Comparison of ENCODE assay signal across 1 cellular context in genomic region chr4:87422104-87423052, GRCh38.
A peak's percentile ranks its signal among the peaks of the same experiment; 100 is the strongest.
TF ChIP-seq lines count a peak whose summit lies in the region.

NUDT9 (plus strand) TSS chr4:87422573; CDS start chr4:87422906, 333 bp downstream.

TF ChIP-seq in HepG2, 621 proteins besides CTCF, POLR2A, EP300 and RAD21 (continued from another document and continues in another):
- TF ChIP-seq, protein P1, sequence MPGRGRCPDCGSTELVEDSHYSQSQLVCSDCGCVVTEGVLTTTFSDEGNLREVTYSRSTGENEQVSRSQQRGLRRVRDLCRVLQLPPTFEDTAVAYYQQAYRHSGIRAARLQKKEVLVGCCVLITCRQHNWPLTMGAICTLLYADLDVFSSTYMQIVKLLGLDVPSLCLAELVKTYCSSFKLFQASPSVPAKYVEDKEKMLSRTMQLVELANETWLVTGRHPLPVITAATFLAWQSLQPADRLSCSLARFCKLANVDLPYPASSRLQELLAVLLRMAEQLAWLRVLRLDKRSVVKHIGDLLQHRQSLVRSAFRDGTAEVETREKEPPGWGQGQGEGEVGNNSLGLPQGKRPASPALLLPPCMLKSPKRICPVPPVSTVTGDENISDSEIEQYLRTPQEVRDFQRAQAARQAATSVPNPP (CRISPR knock-in tag; IDR thresholded peaks at IDR 0.05) = peak; percentile 67; the same call in 1 of the 2 replicates
- TF ChIP-seq SIX1 (CRISPR knock-in tag; IDR thresholded peaks at IDR 0.05; ENCODE audit: borderline replicate concordance) (no peak; the same call in 1 of the 2 replicates), ZNF256 (CRISPR knock-in tag; conservative IDR thresholded peaks at IDR 0.05) (peak; percentile 89; the same call in 1 of the 2 replicates), ZNF773 (CRISPR knock-in tag; IDR thresholded peaks at IDR 0.05; ENCODE audit: borderline replicate concordance) (peak; percentile 94; the same call in 1 of the 2 replicates), CBFB (CRISPR knock-in tag; IDR thresholded peaks at IDR 0.05) (peak; percentile 73; the same call in 1 of the 2 replicates), SPEN (CRISPR knock-in tag; IDR thresholded peaks at IDR 0.05; ENCODE audit: low read depth) (peak; percentile 89), IKZF4 (CRISPR knock-in tag; IDR thresholded peaks at IDR 0.05; ENCODE audit: borderline replicate concordance, low read depth, not compliant biosample characterization) (peak; percentile 91), DR1 (CRISPR knock-in tag; IDR thresholded peaks at IDR 0.05) (no peak), ZFX (CRISPR knock-in tag; IDR thresholded peaks at IDR 0.05; ENCODE audit: low read depth) (peak; percentile 85), FOXC1 (CRISPR knock-in tag; IDR thresholded peaks at IDR 0.05; ENCODE audit: borderline replicate concordance) (peak; percentile 94; the same call in 1 of the 2 replicates), ZNF749 (CRISPR knock-in tag; IDR thresholded peaks at IDR 0.05; ENCODE audit: borderline replicate concordance) (peak; percentile 90; the same call in 1 of the 2 replicates), HMGA1 (CRISPR knock-in tag; conservative IDR thresholded peaks at IDR 0.05) (no peak), GPN1 (CRISPR knock-in tag; IDR thresholded peaks at IDR 0.05; ENCODE audit: borderline replicate concordance) (no peak), ELF1 (CRISPR knock-in tag; IDR thresholded peaks at IDR 0.05) (peak; percentile 81), ZNF563 (CRISPR knock-in tag; IDR thresholded peaks at IDR 0.05) (0 out of 2 replicates have a peak, but pooled peaks have one; percentile 32), ZNF768 (CRISPR knock-in tag; IDR thresholded peaks at IDR 0.05) (no peak), THAP8 (CRISPR knock-in tag; IDR thresholded peaks at IDR 0.05; ENCODE audit: borderline replicate concordance) (peak; percentile 56; the same call in 1 of the 2 replicates), SRSF9 (IDR thresholded peaks at IDR 0.05; ENCODE audit: borderline replicate concordance, insufficient read depth, low read depth, low read length, poor library complexity, severe bottlenecking) (no peak), EZH2 (conservative IDR thresholded peaks at IDR 0.05; ENCODE audit: low read depth, low read length) (no peak), ZNF263 (CRISPR knock-in tag; IDR thresholded peaks at IDR 0.05) (peak; percentile 75; the same call in 1 of the 2 replicates), HMG20B (CRISPR knock-in tag; conservative IDR thresholded peaks at IDR 0.05) (peak; percentile 36; the same call in 1 of the 2 replicates), NONO (IDR thresholded peaks at IDR 0.05) (no peak), NONO (CRISPR knock-in tag; conservative IDR thresholded peaks at IDR 0.05) (peak; percentile 90), ZNF510 (CRISPR knock-in tag; IDR thresholded peaks at IDR 0.05; ENCODE audit: low read depth) (peak; percentile 66; the same call in 1 of the 2 replicates), KAT7 (CRISPR knock-in tag; IDR thresholded peaks at IDR 0.05; ENCODE audit: borderline replicate concordance) (peak; percentile 81; the same call in 1 of the 2 replicates), HMG20A (CRISPR knock-in tag; IDR thresholded peaks at IDR 0.05; ENCODE audit: borderline replicate concordance) (no peak; the same call in 1 of the 2 replicates), ZNF367 (CRISPR knock-in tag; IDR thresholded peaks at IDR 0.05; ENCODE audit: borderline replicate concordance) (no peak), ZNF580 (CRISPR knock-in tag; IDR thresholded peaks at IDR 0.05; ENCODE audit: borderline replicate concordance, low read depth) (peak; percentile 68; the same call in 1 of the 2 replicates), ZNF546 (CRISPR knock-in tag; conservative IDR thresholded peaks at IDR 0.05) (no peak), SRSF1 (optimal IDR thresholded peaks at IDR 0.05; ENCODE audit: low read depth, low read length) (peak; percentile 52), IKZF5 (CRISPR knock-in tag; IDR thresholded peaks at IDR 0.05) (peak; percentile 36), ZNF652 (CRISPR knock-in tag; IDR thresholded peaks at IDR 0.05; ENCODE audit: borderline replicate concordance, low read depth) (no peak), RBAK (CRISPR knock-in tag; IDR thresholded peaks at IDR 0.05) (no peak), TRIM24 (CRISPR knock-in tag; IDR thresholded peaks at IDR 0.05) (no peak), ZNF230 (CRISPR knock-in tag; IDR thresholded peaks at IDR 0.05) (peak; percentile 92), ZNF138 (CRISPR knock-in tag; IDR thresholded peaks at IDR 0.05; ENCODE audit: low read depth) (no peak), EHMT2 (IDR thresholded peaks at IDR 0.05; ENCODE audit: borderline replicate concordance, low read depth, low read length) (no peak), ZBTB38 (CRISPR knock-in tag; IDR thresholded peaks at IDR 0.05) (no peak; the same call in 1 of the 2 replicates), AKAP8 (CRISPR knock-in tag; IDR thresholded peaks at IDR 0.05) (no peak), ZNF720 (CRISPR knock-in tag; IDR thresholded peaks at IDR 0.05) (no peak), CENPX (CRISPR knock-in tag; IDR thresholded peaks at IDR 0.05) (no peak), HDAC1 (CRISPR knock-in tag; IDR thresholded peaks at IDR 0.05) (peak; percentile 83), YY1 (IDR thresholded peaks at IDR 0.05; ENCODE audit: insufficient read depth, insufficient replicate concordance, low read depth, low read length) (peak; percentile 44), GABPA (IDR thresholded peaks at IDR 0.05; ENCODE audit: low read depth, low read length) (no peak), GABPA (CRISPR knock-in tag; IDR thresholded peaks at IDR 0.05; ENCODE audit: low read depth) (peak; percentile 75), RFXAP (CRISPR knock-in tag; IDR thresholded peaks at IDR 0.05; ENCODE audit: borderline replicate concordance) (peak; percentile 86; the same call in 1 of the 2 replicates), HMGXB4 (CRISPR knock-in tag; IDR thresholded peaks at IDR 0.05; ENCODE audit: borderline replicate concordance in 1 of 2, low read depth in 1 of 2) (peak; percentile 88 to 92), POLR2AphosphoS5 (IDR thresholded peaks at IDR 0.05; ENCODE audit: low read depth, low read length) (peak; percentile 97), MXI1 (IDR thresholded peaks at IDR 0.05; ENCODE audit: borderline replicate concordance, low read depth, low read length) (peak; percentile 37; the same call in 1 of the 3 replicates), NFKBIZ (CRISPR knock-in tag; IDR thresholded peaks at IDR 0.05) (no peak; the same call in 1 of the 2 replicates), ZNF557 (CRISPR knock-in tag; IDR thresholded peaks at IDR 0.05) (peak; percentile 91), GATA4 (IDR thresholded peaks at IDR 0.05; ENCODE audit: borderline replicate concordance, low read depth) (no peak; the same call in 1 of the 2 replicates)
- TF ChIP-seq, protein P2, sequence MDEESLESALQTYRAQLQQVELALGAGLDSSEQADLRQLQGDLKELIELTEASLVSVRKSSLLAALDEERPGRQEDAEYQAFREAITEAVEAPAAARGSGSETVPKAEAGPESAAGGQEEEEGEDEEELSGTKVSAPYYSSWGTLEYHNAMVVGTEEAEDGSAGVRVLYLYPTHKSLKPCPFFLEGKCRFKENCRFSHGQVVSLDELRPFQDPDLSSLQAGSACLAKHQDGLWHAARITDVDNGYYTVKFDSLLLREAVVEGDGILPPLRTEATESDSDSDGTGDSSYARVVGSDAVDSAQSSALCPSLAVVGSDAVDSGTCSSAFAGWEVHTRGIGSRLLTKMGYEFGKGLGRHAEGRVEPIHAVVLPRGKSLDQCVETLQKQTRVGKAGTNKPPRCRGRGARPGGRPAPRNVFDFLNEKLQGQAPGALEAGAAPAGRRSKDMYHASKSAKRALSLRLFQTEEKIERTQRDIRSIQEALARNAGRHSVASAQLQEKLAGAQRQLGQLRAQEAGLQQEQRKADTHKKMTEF (CRISPR knock-in tag; IDR thresholded peaks at IDR 0.05) = peak; percentile 70; the same call in 1 of the 2 replicates
- TF ChIP-seq, protein P3, sequence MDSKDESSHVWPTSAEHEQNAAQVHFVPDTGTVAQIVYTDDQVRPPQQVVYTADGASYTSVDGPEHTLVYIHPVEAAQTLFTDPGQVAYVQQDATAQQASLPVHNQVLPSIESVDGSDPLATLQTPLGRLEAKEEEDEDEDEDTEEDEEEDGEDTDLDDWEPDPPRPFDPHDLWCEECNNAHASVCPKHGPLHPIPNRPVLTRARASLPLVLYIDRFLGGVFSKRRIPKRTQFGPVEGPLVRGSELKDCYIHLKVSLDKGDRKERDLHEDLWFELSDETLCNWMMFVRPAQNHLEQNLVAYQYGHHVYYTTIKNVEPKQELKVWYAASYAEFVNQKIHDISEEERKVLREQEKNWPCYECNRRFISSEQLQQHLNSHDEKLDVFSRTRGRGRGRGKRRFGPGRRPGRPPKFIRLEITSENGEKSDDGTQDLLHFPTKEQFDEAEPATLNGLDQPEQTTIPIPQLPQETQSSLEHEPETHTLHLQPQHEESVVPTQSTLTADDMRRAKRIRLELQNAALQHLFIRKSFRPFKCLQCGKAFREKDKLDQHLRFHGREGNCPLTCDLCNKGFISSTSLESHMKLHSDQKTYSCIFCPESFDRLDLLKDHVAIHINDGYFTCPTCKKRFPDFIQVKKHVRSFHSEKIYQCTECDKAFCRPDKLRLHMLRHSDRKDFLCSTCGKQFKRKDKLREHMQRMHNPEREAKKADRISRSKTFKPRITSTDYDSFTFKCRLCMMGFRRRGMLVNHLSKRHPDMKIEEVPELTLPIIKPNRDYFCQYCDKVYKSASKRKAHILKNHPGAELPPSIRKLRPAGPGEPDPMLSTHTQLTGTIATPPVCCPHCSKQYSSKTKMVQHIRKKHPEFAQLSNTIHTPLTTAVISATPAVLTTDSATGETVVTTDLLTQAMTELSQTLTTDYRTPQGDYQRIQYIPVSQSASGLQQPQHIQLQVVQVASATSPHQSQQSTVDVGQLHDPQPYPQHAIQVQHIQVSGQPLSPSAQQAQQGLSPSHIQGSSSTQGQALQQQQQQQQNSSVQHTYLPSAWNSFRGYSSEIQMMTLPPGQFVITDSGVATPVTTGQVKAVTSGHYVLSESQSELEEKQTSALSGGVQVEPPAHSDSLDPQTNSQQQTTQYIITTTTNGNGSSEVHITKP (CRISPR knock-in tag; IDR thresholded peaks at IDR 0.05; ENCODE audit: low read depth) = peak; percentile 64
- TF ChIP-seq, protein P4, sequence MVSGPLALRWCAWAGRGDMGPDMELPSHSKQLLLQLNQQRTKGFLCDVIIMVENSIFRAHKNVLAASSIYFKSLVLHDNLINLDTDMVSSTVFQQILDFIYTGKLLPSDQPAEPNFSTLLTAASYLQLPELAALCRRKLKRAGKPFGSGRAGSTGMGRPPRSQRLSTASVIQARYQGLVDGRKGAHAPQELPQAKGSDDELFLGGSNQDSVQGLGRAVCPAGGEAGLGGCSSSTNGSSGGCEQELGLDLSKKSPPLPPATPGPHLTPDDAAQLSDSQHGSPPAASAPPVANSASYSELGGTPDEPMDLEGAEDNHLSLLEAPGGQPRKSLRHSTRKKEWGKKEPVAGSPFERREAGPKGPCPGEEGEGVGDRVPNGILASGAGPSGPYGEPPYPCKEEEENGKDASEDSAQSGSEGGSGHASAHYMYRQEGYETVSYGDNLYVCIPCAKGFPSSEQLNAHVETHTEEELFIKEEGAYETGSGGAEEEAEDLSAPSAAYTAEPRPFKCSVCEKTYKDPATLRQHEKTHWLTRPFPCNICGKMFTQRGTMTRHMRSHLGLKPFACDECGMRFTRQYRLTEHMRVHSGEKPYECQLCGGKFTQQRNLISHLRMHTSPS (CRISPR knock-in tag; IDR thresholded peaks at IDR 0.05; ENCODE audit: low read depth) = 0 out of 2 replicates have a peak, but pooled peaks have one; percentile 54
- TF ChIP-seq, protein P5, sequence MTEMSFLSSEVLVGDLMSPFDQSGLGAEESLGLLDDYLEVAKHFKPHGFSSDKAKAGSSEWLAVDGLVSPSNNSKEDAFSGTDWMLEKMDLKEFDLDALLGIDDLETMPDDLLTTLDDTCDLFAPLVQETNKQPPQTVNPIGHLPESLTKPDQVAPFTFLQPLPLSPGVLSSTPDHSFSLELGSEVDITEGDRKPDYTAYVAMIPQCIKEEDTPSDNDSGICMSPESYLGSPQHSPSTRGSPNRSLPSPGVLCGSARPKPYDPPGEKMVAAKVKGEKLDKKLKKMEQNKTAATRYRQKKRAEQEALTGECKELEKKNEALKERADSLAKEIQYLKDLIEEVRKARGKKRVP (CRISPR knock-in tag; IDR thresholded peaks at IDR 0.05) = 0 out of 4 replicates have a peak, but pooled peaks of 1 of the 2 experiments have one; percentile 37
